ENCODE assay signal across 13 cellular contexts in genomic region chr1:169697769-169698168, GRCh38. TPM values are rescaled to one million over a fixed set of nuclear protein-coding genes. Genes with fewer than 3 reads are reported as not detected.
A peak's percentile ranks its signal among the peaks of the same experiment; 100 is the strongest.
DNase-seq lines count a peak whose midpoint lies in the region; ATAC-seq and TF ChIP-seq lines count a peak whose summit lies in the region.
"Had no signal": no experiment of that assay in that cellular context is flagged by ENCODE, and none has a peak within 500 bp of the region (broad histone marks: within the 10 kb centered on the region; RNA-seq: fewer than 3 reads in every experiment).

No MANE protein-coding gene starts in this region.

- H3K79me2 ChIP-seq in OCI-LY1 (ENCODE audit: insufficient read depth, low read length) (no peaks in the 10 kb centered on the region), hepatocyte (no peaks in the 10 kb centered on the region)

- H3K9me2 ChIP-seq in OCI-LY1 (ENCODE audit: low read depth, low read length) (no peaks in the 10 kb centered on the region), hepatocyte (replicated peaks; ENCODE audit: insufficient read depth) (no peaks in the 10 kb centered on the region)

- H2AFZ ChIP-seq in OCI-LY1 (ENCODE audit: low read length) = 0 out of 2 replicates have a peak overlapping the region, but pooled peaks have one; percentile 58
- no peak overlapping the region for H2AFZ ChIP-seq in hepatocyte

- H3K4me1 ChIP-seq in OCI-LY1 (ENCODE audit: insufficient read depth, low read length, severe bottlenecking) = peaks cover 84% of the 10 kb centered on the region
- peaks cover 99 to 100% of the 10 kb centered on the region in 2 experiments for H3K4me1 ChIP-seq in neutrophil (ENCODE audit: control insufficient read depth in 1 of 2, insufficient read depth in 1 of 2, low read depth in 1 of 2, low read length in 1 of 2)
- H3K4me1 ChIP-seq in hepatocyte (ENCODE audit: insufficient read depth) = no peaks in the 10 kb centered on the region

- TF ChIP-seq CTCF in OCI-LY1 (IDR thresholded peaks at IDR 0.05; ENCODE audit: low read length) (no peak), neutrophil (IDR thresholded peaks at IDR 0.05) (no peak), hepatocyte (IDR thresholded peaks at IDR 0.05; ENCODE audit: poor library complexity) (no peak)

- H3K27me3 ChIP-seq in OCI-LY1 (ENCODE audit: insufficient read depth, low read length) (no peaks in the 10 kb centered on the region), neutrophil (no peaks in the 10 kb centered on the region), hepatocyte (no peaks in the 10 kb centered on the region)

- no peaks in the 10 kb centered on the region for H3K36me3 ChIP-seq in OCI-LY1 (ENCODE audit: insufficient read depth, low read length)
- H3K36me3 ChIP-seq in neutrophil = peaks cover 87% of the 10 kb centered on the region
- no peaks in the 10 kb centered on the region for H3K36me3 ChIP-seq in hepatocyte (replicated peaks; ENCODE audit: insufficient read depth, low read depth)

- no peak overlapping the region for H3K9ac ChIP-seq in OCI-LY1 (ENCODE audit: low read length)

- H3K9me3 ChIP-seq in OCI-LY1 (ENCODE audit: low read length) (no peaks in the 10 kb centered on the region), neutrophil (peaks cover 2% of the 10 kb centered on the region), hepatocyte (ENCODE audit: low read depth) (no peaks in the 10 kb centered on the region)

- peak overlapping the region; percentile 83 for H3K27ac ChIP-seq in OCI-LY1 (ENCODE audit: low read depth, low read length, poor library complexity, severe bottlenecking)
- H3K27ac ChIP-seq in neutrophil = peak overlapping the region; percentile 89
- no peak overlapping the region for H3K27ac ChIP-seq in hepatocyte

- H4K20me1 ChIP-seq in OCI-LY1 (ENCODE audit: insufficient read depth, low read length) (no peaks in the 10 kb centered on the region), hepatocyte (ENCODE audit: insufficient read depth, poor library complexity, severe bottlenecking) (no peaks in the 10 kb centered on the region)

- 92% methylated on average over 1 of the region's 1 CpG for WGBS in hepatocyte (ENCODE audit: low lambda C conversion rate, missing lambda C conversion rate)

- no peak overlapping the region; the same call in 1 of the 2 replicates for H3K4me2 ChIP-seq in OCI-LY1 (ENCODE audit: low read length)
- H3K4me2 ChIP-seq in hepatocyte = no peak overlapping the region

- DNase-seq in SKM-1 treated with dmso at 0.1 percent for 144 hours (lab: John Stamatoyannopoulos, UW; ENCODE audit: unreplicated experiment) = peak; percentile 43
- DNase-seq in SKM-1 (lab: John Stamatoyannopoulos, UW; ENCODE audit: unreplicated experiment) = no peak
- DNase-seq in NCI-H345 (lab: John Stamatoyannopoulos, UW) = no peak
- DNase-seq in hepatocyte (ENCODE audit: low spot score) = no peak
- DNase-seq in 8988T = no peak
- DNase-seq: endodermal cell, GDM1, GOT3 had no signal

- H3K4me3 ChIP-seq in OCI-LY1 (ENCODE audit: low read depth, low read length, poor library complexity, severe bottlenecking) (no peak overlapping the region), neutrophil (ENCODE audit: low read depth in 1 of 2, low read length in 1 of 2) (peak overlapping the region; percentile 52 to 57), hepatocyte (no peak overlapping the region)

- H3F3A ChIP-seq in OCI-LY1 (ENCODE audit: insufficient read depth, low read length) = peaks cover 2% of the 10 kb centered on the region; the same call in 1 of the 2 replicates

- ATAC-seq in HG02571 (IDR thresholded peaks at IDR 0.05; ENCODE audit: unreplicated experiment) = peak; percentile 37

RNA-seq across cellular contexts. Expression of gene SELL, which starts 13.7 kb away (rescaled TPM):
- 0.96 and 1.5 TPM in 2 replicates for total RNA-seq in hepatocyte
- polyA plus RNA-seq in hepatocyte = 1.1 and 2.2 TPM in 2 replicates
- total RNA-seq: NCI-H460 had no signal

RNA-seq across cellular contexts. Expression of gene SELE, which starts 36.1 kb away (rescaled TPM):
- 0.03 and 0.12 TPM in 2 replicates for total RNA-seq in hepatocyte
- polyA plus RNA-seq in hepatocyte = not detected in 2 replicates
- total RNA-seq: endodermal cell; NCI-H460; T-helper 2 cell treated with Interferon-gamma antibody and Interleukin-4, amounts not matched to agents 100 ng/mL and 5 ng/mL, for 36 hours had no signal

Comparison
In these comparisons a context has a peak if more than half of its experiments do, and no peak if none do; other contexts are left out.
1. H3K4me3 ChIP-seq: peak in neutrophil (2 of 2); none in OCI-LY1 (single experiment) and hepatocyte (single experiment).